Comparison of ENCODE assay signal across 19 cellular contexts in genomic region chr3:115227461-115227860, GRCh38.
"Had no signal": no experiment of that assay in that cellular context is flagged by ENCODE, and none has a peak within 500 bp of the region (broad histone marks: within the 10 kb centered on the region; RNA-seq: fewer than 3 reads in every experiment).

No MANE protein-coding gene starts in this region.

- H3K4me1 Mint-ChIP-seq: activated naive CD8-positive, alpha-beta T cell treated with anti-CD3 and anti-CD28 coated beads, Interleukin-2, amount 50 U/mL, for 24 hours; naive B cell; neural progenitor cell; stimulated activated naive B cell treated with anti-CD40 and anti-IgM and Interleukin-4, amounts not matched to agents 10 μg/mL and 1 μg/mL and 100 μg/mL, for 72 hours had no signal

- ATAC-seq: activated naive CD8-positive, alpha-beta T cell treated with anti-CD3 and anti-CD28 coated beads, Interleukin-2, amount 50 U/mL, for 24 hours; left lobe of liver; stimulated activated naive B cell treated with anti-CD40 and anti-IgM and Interleukin-4, amounts not matched to agents 10 μg/mL and 1 μg/mL and 100 μg/mL, for 72 hours had no signal

- H3K27ac Mint-ChIP-seq: activated naive CD4-positive, alpha-beta T cell treated with anti-CD3 and anti-CD28 coated beads for 36 hours; activated naive CD8-positive, alpha-beta T cell treated with anti-CD3 and anti-CD28 coated beads, Interleukin-2, amount 50 U/mL, for 24 hours; activated T-helper 2 cell treated with anti-CD3 and anti-CD28 coated beads, Interferon-gamma antibody, Interleukin-2, Interleukin-4, amounts not matched to agents 10 μg/mL and 5 μg/mL and 100 μg/mL, durations not matched to agents 14 hours and 24 hours and 36 hours; naive B cell; neural progenitor cell; stimulated activated naive B cell treated with anti-CD40 and anti-IgM and Interleukin-4, amounts not matched to agents 10 μg/mL and 1 μg/mL and 100 μg/mL, for 72 hours had no signal

- H3K36me3 Mint-ChIP-seq: naive B cell; neural progenitor cell; stimulated activated naive B cell treated with anti-CD40 and anti-IgM and Interleukin-4, amounts not matched to agents 10 μg/mL and 1 μg/mL and 100 μg/mL, for 72 hours had no signal

- H3K9me3 ChIP-seq: sigmoid colon, thyroid gland, vagina had no signal

- H3K79me2 ChIP-seq: hepatocyte, parathyroid adenoma had no signal

- H3K27me3 Mint-ChIP-seq: activated naive CD8-positive, alpha-beta T cell treated with anti-CD3 and anti-CD28 coated beads, Interleukin-2, amount 50 U/mL, for 24 hours had no signal

- DNase-seq: activated CD4-positive, alpha-beta T cell treated with anti-CD3 and anti-CD28 coated beads, Interleukin-2, amount 50 U/mL, for 4 hours; activated CD4-positive, CD25-positive, alpha-beta regulatory T cell treated with anti-CD3 and anti-CD28 coated beads, Interleukin-2, amount 50 U/mL, for 72 hours; activated naive CD4-positive, alpha-beta T cell treated with anti-CD3 and anti-CD28 coated beads for 36 hours; activated naive CD8-positive, alpha-beta T cell treated with anti-CD3 and anti-CD28 coated beads, Interleukin-2, amount 50 U/mL, for 24 hours; aorta; islet precursor cell; mammary epithelial cell; naive B cell; sigmoid colon; stimulated activated CD4-positive, alpha-beta T cell treated with anti-CD3 and anti-CD28 coated beads, Interleukin-2, amount 100 ng/mL, for 48 hours; stimulated activated naive B cell treated with anti-CD40 and anti-IgM and Interleukin-4, amounts not matched to agents 10 μg/mL and 1 μg/mL and 100 μg/mL, for 72 hours; thyroid gland had no signal

- H3K4me3 Mint-ChIP-seq: activated naive CD4-positive, alpha-beta T cell treated with anti-CD3 and anti-CD28 coated beads for 36 hours; activated naive CD8-positive, alpha-beta T cell treated with anti-CD3 and anti-CD28 coated beads, Interleukin-2, amount 50 U/mL, for 24 hours; naive B cell; neural progenitor cell; stimulated activated naive B cell treated with anti-CD40 and anti-IgM and Interleukin-4, amounts not matched to agents 10 μg/mL and 1 μg/mL and 100 μg/mL, for 72 hours had no signal

- H3K36me3 ChIP-seq: neural progenitor cell, sigmoid colon, thyroid gland, vagina had no signal

- H3K4me3 ChIP-seq: hepatocyte, neural progenitor cell, sigmoid colon, thyroid gland, vagina had no signal

- H3K27me3 ChIP-seq: hepatocyte, neural progenitor cell, sigmoid colon, thyroid gland, vagina had no signal

- H3K27ac ChIP-seq: epithelial cell of prostate, hepatocyte, neural progenitor cell, parathyroid adenoma, sigmoid colon, thyroid gland, vagina had no signal

- H3K9me3 Mint-ChIP-seq: activated naive CD4-positive, alpha-beta T cell treated with anti-CD3 and anti-CD28 coated beads for 36 hours; activated naive CD8-positive, alpha-beta T cell treated with anti-CD3 and anti-CD28 coated beads, Interleukin-2, amount 50 U/mL, for 24 hours; activated T-helper 2 cell treated with anti-CD3 and anti-CD28 coated beads, Interferon-gamma antibody, Interleukin-2, Interleukin-4, amounts not matched to agents 10 μg/mL and 5 μg/mL and 100 μg/mL, durations not matched to agents 14 hours and 24 hours and 36 hours; neural progenitor cell had no signal

- H3K9ac ChIP-seq: neural progenitor cell, parathyroid adenoma had no signal

- H3K4me1 ChIP-seq: neural progenitor cell, parathyroid adenoma, sigmoid colon, thyroid gland, vagina had no signal

- H2AFZ ChIP-seq: hepatocyte, neural progenitor cell, parathyroid adenoma had no signal

- H3K4me2 ChIP-seq: hepatocyte, neural progenitor cell had no signal
